Comparison of ENCODE assay signal across 14 cellular contexts in the genomic region with DNA sequence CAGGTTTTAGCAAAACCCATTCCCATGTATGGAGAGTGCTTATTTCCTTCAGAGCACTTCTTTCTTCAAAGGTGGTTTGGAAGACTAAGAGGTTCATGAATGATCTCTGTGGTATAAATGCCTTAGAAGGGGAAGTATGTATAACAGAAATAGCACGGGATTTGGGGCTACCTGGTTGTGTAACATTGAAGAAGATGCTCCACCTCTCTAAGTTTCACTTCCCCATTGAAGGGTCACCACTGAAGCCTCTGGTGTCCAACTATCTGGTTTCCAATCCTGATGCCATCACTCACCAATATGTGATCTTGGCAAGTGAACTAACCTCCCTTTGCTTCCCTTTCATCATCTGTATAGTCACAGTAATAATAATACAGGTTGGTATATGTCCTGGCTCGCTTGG. TPM values are rescaled to one million over a fixed set of nuclear protein-coding genes. Genes with fewer than 3 reads are reported as not detected.
A peak's percentile ranks its signal among the peaks of the same experiment; 100 is the strongest.
DNase-seq lines count a peak whose midpoint lies in the region; ATAC-seq and TF ChIP-seq lines count a peak whose summit lies in the region.
"Had no signal": no experiment of that assay in that cellular context is flagged by ENCODE, and none has a peak within 500 bp of the region (broad histone marks: within the 10 kb centered on the region; RNA-seq: fewer than 3 reads in every experiment).

No MANE protein-coding gene starts in this region.

- H3K4me1 Mint-ChIP-seq in activated T-helper 17 cell treated with anti-CD3 and anti-CD28 coated beads, Interleukin-2, amount 50 U/mL, for 72 hours: no peaks in the 10 kb centered on the region

- TF ChIP-seq CTCF in lower lobe of right lung (IDR thresholded peaks at IDR 0.05): no peak

- no peaks in the 10 kb centered on the region for H3K4me1 ChIP-seq in lower lobe of right lung
- H3K4me1 ChIP-seq in effector memory CD4-positive, alpha-beta T cell (ENCODE audit: control insufficient read depth, insufficient read depth, low read length, poor library complexity, severe bottlenecking): no peaks in the 10 kb centered on the region
- H3K4me1 ChIP-seq: esophagus muscularis mucosa, prostate gland had no signal

- ATAC-seq in GM18909 (IDR thresholded peaks at IDR 0.05; ENCODE audit: poor library complexity, unreplicated experiment) (peak; percentile 95), HG02588 (IDR thresholded peaks at IDR 0.05; ENCODE audit: unreplicated experiment) (peak; percentile 96), HG03439 (IDR thresholded peaks at IDR 0.05; ENCODE audit: unreplicated experiment) (peak; percentile 65), lower lobe of right lung (peak; percentile 14 to 60)
- ATAC-seq in activated T-helper 17 cell treated with anti-CD3 and anti-CD28 coated beads, Interleukin-2, amount 50 U/mL, for 72 hours (replicated peaks): no peak
- ATAC-seq: activated CD8-positive, alpha-beta T cell treated with anti-CD3 and anti-CD28 coated beads, Interleukin-2, amount 10 ng/mL, durations not matched to agents 7 days and 5 days had no signal

- no peaks in the 10 kb centered on the region for H3K9me3 Mint-ChIP-seq in activated T-helper 17 cell treated with anti-CD3 and anti-CD28 coated beads, Interleukin-2, amount 50 U/mL, for 72 hours

- H3K4me3 ChIP-seq in lower lobe of right lung: no peak overlapping the region
- H3K4me3 ChIP-seq in effector memory CD4-positive, alpha-beta T cell (ENCODE audit: insufficient read depth, low read depth, low read length, poor library complexity, severe bottlenecking): no peak overlapping the region
- H3K4me3 ChIP-seq: esophagus muscularis mucosa, prostate gland had no signal

- no peaks in the 10 kb centered on the region for H3K27me3 Mint-ChIP-seq in activated T-helper 17 cell treated with anti-CD3 and anti-CD28 coated beads, Interleukin-2, amount 50 U/mL, for 72 hours

- no peak for DNase-seq in lower lobe of right lung
- no peak for DNase-seq in Ammon's horn (ENCODE audit: low spot score)
- DNase-seq in effector memory CD4-positive, alpha-beta T cell: no peak
- no peak for DNase-seq in NCI-H2029 treated with DMSO at 0.1 percent for 48 hours (lab: John Stamatoyannopoulos, UW)
- DNase-seq: activated CD8-positive, alpha-beta T cell treated with anti-CD3 and anti-CD28 coated beads, Interleukin-2, amount 10 ng/mL, durations not matched to agents 7 days and 5 days; DND-41; kidney glomerular epithelial cell; NCI-H2171 had no signal

- no peaks in the 10 kb centered on the region for H3K27me3 ChIP-seq in lower lobe of right lung (ENCODE audit: low read depth)
- no peaks in the 10 kb centered on the region for H3K27me3 ChIP-seq in effector memory CD4-positive, alpha-beta T cell (replicated peaks; ENCODE audit: control insufficient read depth, insufficient read depth, low read length, poor library complexity, severe bottlenecking)
- H3K27me3 ChIP-seq: esophagus muscularis mucosa had no signal

- intact Hi-C loops in lower lobe of right lung (cut with DNase I): no loop called here

- H3K4me3 Mint-ChIP-seq in activated T-helper 17 cell treated with anti-CD3 and anti-CD28 coated beads, Interleukin-2, amount 50 U/mL, for 72 hours: no peak overlapping the region
- H3K4me3 Mint-ChIP-seq: activated CD8-positive, alpha-beta T cell treated with anti-CD3 and anti-CD28 coated beads, Interleukin-2, amount 10 ng/mL, durations not matched to agents 7 days and 5 days had no signal

- no peak overlapping the region for H3K27ac Mint-ChIP-seq in activated T-helper 17 cell treated with anti-CD3 and anti-CD28 coated beads, Interleukin-2, amount 50 U/mL, for 72 hours
- H3K27ac Mint-ChIP-seq: activated CD8-positive, alpha-beta T cell treated with anti-CD3 and anti-CD28 coated beads, Interleukin-2, amount 10 ng/mL, durations not matched to agents 7 days and 5 days had no signal

- H3K36me3 ChIP-seq in lower lobe of right lung: no peaks in the 10 kb centered on the region
- H3K36me3 ChIP-seq in effector memory CD4-positive, alpha-beta T cell (ENCODE audit: control insufficient read depth, insufficient read depth, low read length): no peaks in the 10 kb centered on the region
- H3K36me3 ChIP-seq: esophagus muscularis mucosa, prostate gland had no signal

- H3K9me3 ChIP-seq in lower lobe of right lung: no peaks in the 10 kb centered on the region
- no peaks in the 10 kb centered on the region for H3K9me3 ChIP-seq in effector memory CD4-positive, alpha-beta T cell (ENCODE audit: control insufficient read depth, low read length)
- H3K9me3 ChIP-seq: esophagus muscularis mucosa, prostate gland had no signal

- H3K36me3 Mint-ChIP-seq in activated T-helper 17 cell treated with anti-CD3 and anti-CD28 coated beads, Interleukin-2, amount 50 U/mL, for 72 hours (ENCODE audit: low read depth): no peaks in the 10 kb centered on the region

- H3K27ac ChIP-seq in lower lobe of right lung: no peak overlapping the region
- H3K27ac ChIP-seq in effector memory CD4-positive, alpha-beta T cell (ENCODE audit: insufficient read depth, low read length, poor library complexity, severe bottlenecking): no peak overlapping the region
- H3K27ac ChIP-seq: esophagus muscularis mucosa, prostate gland had no signal

RNA-seq across cellular contexts. Expression of gene CYCS, which starts 37.2 kb away (rescaled TPM):
- total RNA-seq in lower lobe of right lung: 62.3 TPM
- 100 to 1,000 TPM; 105 to 234 TPM for total RNA-seq in activated T-helper 17 cell treated with anti-CD3 and anti-CD28 coated beads, Interleukin-2, amount 50 U/mL, for 72 hours
